Comparison of ENCODE assay signal across 10 cellular contexts in the genomic region with DNA sequence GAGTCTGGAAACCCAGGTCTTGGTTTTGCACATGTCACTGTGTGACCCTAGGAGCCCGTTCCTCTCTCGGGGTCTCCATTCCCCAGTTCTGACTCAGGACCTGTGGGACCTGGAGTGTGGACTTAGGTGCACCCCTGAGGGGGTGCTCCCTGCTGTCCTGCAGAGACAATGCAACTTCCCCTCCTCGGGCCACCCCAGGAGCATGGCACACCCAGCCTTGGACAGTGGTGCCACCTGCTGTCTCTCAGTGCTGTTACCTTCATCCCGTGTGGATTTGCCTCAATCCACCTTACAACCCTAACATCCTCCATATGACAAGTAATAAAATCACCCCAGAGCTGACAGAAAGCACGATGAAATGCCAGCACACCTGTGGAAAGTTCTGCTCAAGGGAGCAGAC. TPM values are rescaled to one million over a fixed set of nuclear protein-coding genes. Genes with fewer than 3 reads are reported as not detected.
DNase-seq lines count a peak whose midpoint lies in the region; ATAC-seq, FAIRE-seq and TF ChIP-seq lines count a peak whose summit lies in the region.
"Had no signal": no experiment of that assay in that cellular context is flagged by ENCODE, and none has a peak within 500 bp of the region (broad histone marks: within the 10 kb centered on the region; RNA-seq: fewer than 3 reads in every experiment).

No MANE protein-coding gene starts in this region.

- no peak overlapping the region for H3K9ac ChIP-seq in HepG2 (ENCODE audit: insufficient read depth, low read depth, low read length)

- no peak overlapping the region for H3K27ac Mint-ChIP-seq in activated T-helper 17 cell treated with anti-CD3 and anti-CD28 coated beads, Interleukin-2, amount 50 U/mL, for 72 hours
- H3K27ac Mint-ChIP-seq: memory B cell had no signal

- H3K36me3 ChIP-seq in right atrium auricular region (peaks cover 30% of the 10 kb centered on the region), HepG2 (replicated peaks in 1 of 2; ENCODE audit: control insufficient read depth in 1 of 2, insufficient read depth in 2 of 2, low read length in 2 of 2) (peaks cover 17 to 50% of the 10 kb centered on the region in 2 experiments), uterus (no peaks in the 10 kb centered on the region)

- no peaks in the 10 kb centered on the region for H3K36me3 Mint-ChIP-seq in activated T-helper 17 cell treated with anti-CD3 and anti-CD28 coated beads, Interleukin-2, amount 50 U/mL, for 72 hours (ENCODE audit: low read depth)
- H3K36me3 Mint-ChIP-seq: memory B cell had no signal

- H2AFZ ChIP-seq in HepG2 (ENCODE audit: low read length) = no peak overlapping the region

- no peaks in the 10 kb centered on the region for H3K9me3 Mint-ChIP-seq in activated T-helper 17 cell treated with anti-CD3 and anti-CD28 coated beads, Interleukin-2, amount 50 U/mL, for 72 hours
- H3K9me3 Mint-ChIP-seq: memory B cell had no signal

- in situ Hi-C loops in HepG2 (cut with HindIII; ENCODE audit: extremely low pct_ligation_motif_present, low pct_unique_long_range_greater_than_20kb) = loop anchor here (5.0 kb wide), 1 partner anchor 90 kb away; no protein-coding TSS in a partner anchor

- no peak overlapping the region for H3K4me2 ChIP-seq in HepG2 (ENCODE audit: low read depth, low read length)

- TF ChIP-seq EP300 in HepG2 (IDR thresholded peaks at IDR 0.05; ENCODE audit: low read depth in 2 of 2, low read length in 2 of 2) (no peak), HepG2 (CRISPR knock-in tag; IDR thresholded peaks at IDR 0.05; ENCODE audit: borderline replicate concordance) (no peak)

- TF ChIP-seq RAD21 in HepG2 (CRISPR knock-in tag; IDR thresholded peaks at IDR 0.05) = peak; percentile 79

- no TSS peak for BruUV-seq in HepG2 (replicated peaks; lab: Mats Ljungman, UMichigan)

- H3K4me1 ChIP-seq in right atrium auricular region = no peaks in the 10 kb centered on the region
- peaks cover 35% of the 10 kb centered on the region for H3K4me1 ChIP-seq in HepG2 (ENCODE audit: insufficient read depth, low read length)
- no peaks in the 10 kb centered on the region for H3K4me1 ChIP-seq in uterus

- CTCF ChIA-PET in HepG2 (lab: Yijun Ruan, JAX; ENCODE audit: low intra/inter-chr PET ratio, low total read pairs) = interaction anchor here (1.3 to 2.4 kb wide), 2 partner anchors 61 to 91 kb away, joined by 4 to 23 read pairs; no protein-coding TSS in a partner anchor

- H3K4me3 Mint-ChIP-seq in activated T-helper 17 cell treated with anti-CD3 and anti-CD28 coated beads, Interleukin-2, amount 50 U/mL, for 72 hours = no peak overlapping the region
- H3K4me3 Mint-ChIP-seq: memory B cell had no signal

- peak; percentile 51 for FAIRE-seq in HepG2 (lab: Jason Lieb, UNC)

- no peaks in the 10 kb centered on the region for H3K9me3 ChIP-seq in right atrium auricular region
- H3K9me3 ChIP-seq in HepG2 (ENCODE audit: low read length) = no peaks in the 10 kb centered on the region
- no peaks in the 10 kb centered on the region for H3K9me3 ChIP-seq in uterus

- no peaks in the 10 kb centered on the region for H3K4me1 Mint-ChIP-seq in activated T-helper 17 cell treated with anti-CD3 and anti-CD28 coated beads, Interleukin-2, amount 50 U/mL, for 72 hours
- H3K4me1 Mint-ChIP-seq: memory B cell had no signal

- no peaks in the 10 kb centered on the region for H3K79me2 ChIP-seq in HepG2 (ENCODE audit: insufficient read depth, low read length)

- H3K27me3 ChIP-seq in right atrium auricular region = no peaks in the 10 kb centered on the region
- no peaks in the 10 kb centered on the region for H3K27me3 ChIP-seq in HepG2 (ENCODE audit: control insufficient read depth in 1 of 2, insufficient read depth in 2 of 2, low read length in 2 of 2)
- no peaks in the 10 kb centered on the region for H3K27me3 ChIP-seq in uterus

- POLR2A ChIA-PET in HepG2 (lab: Yijun Ruan, JAX) = no interaction called here

- no peak for TF ChIP-seq POLR2A in HepG2 (IDR thresholded peaks at IDR 0.05; ENCODE audit: insufficient read depth in 1 of 2, low read depth in 2 of 2, low read length in 2 of 2)
- no peak for TF ChIP-seq POLR2A in uterus (IDR thresholded peaks at IDR 0.05)
- TF ChIP-seq POLR2A in GM18505 (IDR thresholded peaks at IDR 0.05; ENCODE audit: borderline replicate concordance, extremely low read depth, insufficient read depth, insufficient read length) = no peak

- ATAC-seq in Right ventricle myocardium superior (ENCODE audit: poor library complexity) (peak; percentile 71), HepG2 (peak; percentile 22; the same call in 1 of the 3 replicates), GM18505 (IDR thresholded peaks at IDR 0.05; ENCODE audit: unreplicated experiment) (no peak), HG02759 (IDR thresholded peaks at IDR 0.05; ENCODE audit: unreplicated experiment) (no peak)
- ATAC-seq in activated T-helper 17 cell treated with anti-CD3 and anti-CD28 coated beads, Interleukin-2, amount 50 U/mL, for 72 hours (replicated peaks) = peak; percentile 74

- WGBS in HepG2 (ENCODE audit: low lambda C conversion rate) = 81% methylated on average over 4 of the region's 5 CpGs

- no peak overlapping the region for H3K4me3 ChIP-seq in right atrium auricular region
- H3K4me3 ChIP-seq in HepG2 (replicated peaks in 1 of 3; ENCODE audit: insufficient read depth in 1 of 3, low read depth in 2 of 3, low read length in 3 of 3) = no peak overlapping the region
- no peak overlapping the region for H3K4me3 ChIP-seq in uterus

- H3K27ac ChIP-seq in right atrium auricular region = no peak overlapping the region
- H3K27ac ChIP-seq in HepG2 (ENCODE audit: extremely low read length, insufficient read depth, low read length) = no peak overlapping the region
- no peak overlapping the region for H3K27ac ChIP-seq in uterus

- peaks cover 5% of the 10 kb centered on the region; the same call in 1 of the 2 replicates for H4K20me1 ChIP-seq in HepG2 (ENCODE audit: insufficient read depth, low read length)

- peak in 1 of 2 donors; percentile 72 for TF ChIP-seq CTCF in right atrium auricular region (IDR thresholded peaks at IDR 0.05)
- TF ChIP-seq CTCF in HepG2 (CRISPR knock-in tag; IDR thresholded peaks at IDR 0.05) = peak; percentile 71
- TF ChIP-seq CTCF in uterus (IDR thresholded peaks at IDR 0.05) = peak in 3 of 4 experiments; percentile 5 to 47 (median 32)

- intact Hi-C loops in Right ventricle myocardium superior (cut with DNase I) (loop anchor here (5.0 kb wide), 1 partner anchor 60 kb away; no protein-coding TSS in a partner anchor), HepG2 (cut with micrococcal nuclease; ENCODE audit: unreplicated experiment) (no loop called here), uterus (cut with DNase I; ENCODE audit: low total_unique reads) (no loop called here)

- H3K27me3 Mint-ChIP-seq in activated T-helper 17 cell treated with anti-CD3 and anti-CD28 coated beads, Interleukin-2, amount 50 U/mL, for 72 hours = no peaks in the 10 kb centered on the region

- DNase-seq in Right ventricle myocardium superior = no peak
- no peak for DNase-seq in right atrium auricular region (ENCODE audit: low spot score)
- DNase-seq in HepG2 (ENCODE audit: low spot score) = peak; percentile 21
- DNase-seq in uterus = no peak
- no peak for DNase-seq in HK-2 (ENCODE audit: unreplicated experiment)

RNA-seq across cellular contexts. Expression of a gene that starts 27.5 kb away (rescaled TPM):
- total RNA-seq in Right ventricle myocardium superior (not detected), right atrium auricular region (not detected), HepG2 (2016; rRNA removed; fragmentation: Illumina TruSeq; extraction: Trizol) (0.18 TPM in 1 of 2 replicates, not detected in the other), uterus (not detected)
- total RNA-seq in activated T-helper 17 cell treated with anti-CD3 and anti-CD28 coated beads, Interleukin-2, amount 50 U/mL, for 72 hours = not detected
- not detected in 2 replicates for total RNA-seq in HepG2 (2016; cell fraction: cytosol; rRNA removed; fragmentation: Illumina TruSeq; extraction: Trizol; ENCODE audit: low read depth)
- total RNA-seq in HepG2 (2016; cell fraction: insoluble cytoplasmic fraction; rRNA removed; fragmentation: Illumina TruSeq; extraction: Trizol) = 0.50 TPM in 1 of 2 replicates, not detected in the other
- total RNA-seq in HepG2 (2016; cell fraction: membrane; rRNA removed; fragmentation: Illumina TruSeq; extraction: Trizol) = 0.59 TPM in 1 of 2 replicates, not detected in the other
- 0.50 TPM in 1 of 2 replicates, not detected in the other for total RNA-seq in HepG2 (2016; cell fraction: nucleus; rRNA removed; fragmentation: Illumina TruSeq; extraction: Trizol)
- 0.28 and 0.60 TPM in 2 replicates for polyA plus RNA-seq in HepG2 (2011; rRNA removed)
- polyA plus RNA-seq in HepG2 (2011; cell fraction: cytosol; rRNA removed) = 0.17 and 0.21 TPM in 2 replicates
- 2.3 and 3.5 TPM in 2 replicates for polyA plus RNA-seq in HepG2 (2011; cell fraction: nucleus; rRNA removed)
- polyA plus RNA-seq in HepG2 (2012) = 0.23 TPM in 1 of 2 replicates, not detected in the other
- polyA plus RNA-seq in HepG2 (2016; cell fraction: cytosol; fragmentation: Illumina TruSeq; extraction: Trizol; ENCODE audit: low read depth) = 0.20 and 0.32 TPM in 2 replicates
- polyA plus RNA-seq in HepG2 (2016; cell fraction: insoluble cytoplasmic fraction; fragmentation: Illumina TruSeq; extraction: Trizol; ENCODE audit: low read depth) = not detected in 2 replicates
- 0.38 TPM in 1 of 2 replicates, not detected in the other for polyA plus RNA-seq in HepG2 (2016; cell fraction: membrane; fragmentation: Illumina TruSeq; extraction: Trizol; ENCODE audit: low read depth)
- 0.99 and 1.1 TPM in 2 replicates for polyA plus RNA-seq in HepG2 (2016; cell fraction: nucleus; fragmentation: Illumina TruSeq; extraction: Trizol; ENCODE audit: insufficient read depth, low read depth)
- 0.48 TPM in 1 of 2 replicates, not detected in the other for polyA minus RNA-seq in HepG2 (2011; rRNA and poly(A)+ RNA removed; ENCODE audit: low replicate concordance)
- not detected in 2 replicates for polyA minus RNA-seq in HepG2 (2011; cell fraction: cytosol; rRNA and poly(A)+ RNA removed)
- polyA minus RNA-seq in HepG2 (2011; cell fraction: nucleus; rRNA and poly(A)+ RNA removed) = not detected in 2 replicates
- total RNA-seq: Daoy had no signal

RNA-seq across cellular contexts. Expression of a gene that starts 47.3 kb away (rescaled TPM):
- total RNA-seq in Right ventricle myocardium superior = not detected
- total RNA-seq in right atrium auricular region = not detected
- under 1 TPM in 1 of 2 donors, not detected in 1; 0.77 TPM for total RNA-seq in activated T-helper 17 cell treated with anti-CD3 and anti-CD28 coated beads, Interleukin-2, amount 50 U/mL, for 72 hours
- total RNA-seq in HepG2 (2016; rRNA removed; fragmentation: Illumina TruSeq; extraction: Trizol) = 0.18 TPM in 1 of 2 replicates, not detected in the other
- 0.26 TPM in 1 of 2 replicates, not detected in the other for total RNA-seq in HepG2 (2016; cell fraction: cytosol; rRNA removed; fragmentation: Illumina TruSeq; extraction: Trizol; ENCODE audit: low read depth)
- total RNA-seq in HepG2 (2016; cell fraction: insoluble cytoplasmic fraction; rRNA removed; fragmentation: Illumina TruSeq; extraction: Trizol) = not detected in 2 replicates
- total RNA-seq in HepG2 (2016; cell fraction: membrane; rRNA removed; fragmentation: Illumina TruSeq; extraction: Trizol) = 0.34 TPM in 1 of 2 replicates, not detected in the other
- total RNA-seq in HepG2 (2016; cell fraction: nucleus; rRNA removed; fragmentation: Illumina TruSeq; extraction: Trizol) = not detected in 2 replicates
- polyA plus RNA-seq in HepG2 (2011; rRNA removed) = 0.11 and 0.18 TPM in 2 replicates
- 0.11 TPM in 1 of 2 replicates, not detected in the other for polyA plus RNA-seq in HepG2 (2011; cell fraction: cytosol; rRNA removed)
- not detected in 2 replicates for polyA plus RNA-seq in HepG2 (2011; cell fraction: nucleus; rRNA removed)
- polyA plus RNA-seq in HepG2 (2012) = not detected in 2 replicates
- polyA plus RNA-seq in HepG2 (2016; cell fraction: cytosol; fragmentation: Illumina TruSeq; extraction: Trizol; ENCODE audit: low read depth) = 0.21 TPM in 1 of 2 replicates, not detected in the other
- not detected in 2 replicates for polyA plus RNA-seq in HepG2 (2016; cell fraction: insoluble cytoplasmic fraction; fragmentation: Illumina TruSeq; extraction: Trizol; ENCODE audit: low read depth)
- polyA plus RNA-seq in HepG2 (2016; cell fraction: membrane; fragmentation: Illumina TruSeq; extraction: Trizol; ENCODE audit: low read depth) = 0.22 TPM in 1 of 2 replicates, not detected in the other
- 0.61 TPM in 1 of 2 replicates, not detected in the other for polyA plus RNA-seq in HepG2 (2016; cell fraction: nucleus; fragmentation: Illumina TruSeq; extraction: Trizol; ENCODE audit: insufficient read depth, low read depth)
- 0.94 TPM in 1 of 2 replicates, not detected in the other for polyA minus RNA-seq in HepG2 (2011; rRNA and poly(A)+ RNA removed; ENCODE audit: low replicate concordance)
- polyA minus RNA-seq in HepG2 (2011; cell fraction: cytosol; rRNA and poly(A)+ RNA removed) = not detected in 2 replicates
- polyA minus RNA-seq in HepG2 (2011; cell fraction: nucleus; rRNA and poly(A)+ RNA removed) = not detected in 2 replicates
- not detected for total RNA-seq in uterus
- total RNA-seq: Daoy had no signal

Comparison
In these comparisons a context has a peak if more than half of its experiments do, and no peak if none do; other contexts are left out.
1. ATAC-seq: peak in Right ventricle myocardium superior (single experiment), activated T-helper 17 cell treated with anti-CD3 and anti-CD28 coated beads, Interleukin-2, amount 50 U/mL, for 72 hours (single experiment) and HepG2 (single experiment); none in GM18505 (single experiment) and HG02759 (single experiment).